Comparison of ENCODE assay signal across 8 cellular contexts in genomic region chr1:6523566-6523965, GRCh38. TPM values are rescaled to one million over a fixed set of nuclear protein-coding genes. Genes with fewer than 3 reads are reported as not detected.
DNase-seq lines count a peak whose midpoint lies in the region; ATAC-seq and TF ChIP-seq lines count a peak whose summit lies in the region.

No MANE protein-coding gene starts in this region.

- H2AK5ac ChIP-seq in IMR-90 (ENCODE audit: low read depth, low read length): no peak overlapping the region

- no peak overlapping the region for H2AK9ac ChIP-seq in IMR-90 (replicated peaks; ENCODE audit: low read depth, low read length, poor library complexity)

- no peak overlapping the region for H3K56ac ChIP-seq in IMR-90 (ENCODE audit: extremely low read depth, insufficient read depth, low read length)

- H4K20me1 ChIP-seq in IMR-90 (ENCODE audit: insufficient read depth, low read length): no peaks in the 10 kb centered on the region

- H2BK120ac ChIP-seq in IMR-90 (ENCODE audit: low read depth, low read length): no peak overlapping the region

- intact Hi-C loops in IMR-90 (cut with micrococcal nuclease): loop anchor here (1.0 kb wide), 1 partner anchor 37 kb away; no protein-coding TSS in a partner anchor

- no peaks in the 10 kb centered on the region; the same call in 1 of the 2 replicates for H3K9me1 ChIP-seq in IMR-90 (ENCODE audit: insufficient read depth, low read length)

- CTCF ChIA-PET in IMR-90 (lab: Yijun Ruan, JAX): interaction anchor here (0.7 to 1.4 kb wide), 5 partner anchors 11 to 266 kb away, joined by 3 to 7 read pairs (median 6); partner anchors contain the start of genes NOL9 and TAS1R1

- H3K79me1 ChIP-seq in IMR-90 (ENCODE audit: low read depth in 1 of 2, low read length in 2 of 2): no peaks in the 10 kb centered on the region; a peak in 1 of 4 replicates

- H3K9me3 ChIP-seq in IMR-90 (ENCODE audit: control insufficient read depth, insufficient read depth, low read length) (no peaks in the 10 kb centered on the region), adipocyte (ENCODE audit: control insufficient read depth, low read length) (no peaks in the 10 kb centered on the region)

- no peak overlapping the region for H4K8ac ChIP-seq in IMR-90 (ENCODE audit: low read depth in 2 of 2, low read length in 2 of 2)

- in situ Hi-C loops in IMR-90 (cut with MboI; ENCODE audit: low sequenced_read_pairs): no loop called here

- no peak for TF ChIP-seq POLR2A in IMR-90 (IDR thresholded peaks at IDR 0.05; ENCODE audit: low read depth, low read length)

- H4K91ac ChIP-seq in IMR-90 (ENCODE audit: insufficient read depth, low read depth, low read length): no peak overlapping the region

- no peak overlapping the region for H2BK15ac ChIP-seq in IMR-90 (ENCODE audit: low read depth, low read length)

- H3K36me3 ChIP-seq in IMR-90 (ENCODE audit: control insufficient read depth, insufficient read depth, low read length): peaks cover 25% of the 10 kb centered on the region
- peaks cover 27% of the 10 kb centered on the region for H3K36me3 ChIP-seq in adipocyte (ENCODE audit: control insufficient read depth, insufficient read depth, low read length, severe bottlenecking)

- peak; percentile 37 for DNase-seq in COLO668 (lab: John Stamatoyannopoulos, UW; ENCODE audit: unreplicated experiment)
- peak; percentile 37 for DNase-seq in IMR-90
- peak; percentile 59 for DNase-seq in adipocyte (ENCODE audit: low read depth)
- peak; percentile 90 for DNase-seq in iPS-NIHi7 (ENCODE audit: extremely low spot score)
- no peak for DNase-seq in stimulated activated CD8-positive, alpha-beta memory T cell treated with anti-CD3 and anti-CD28 coated beads, Interleukin-4, amount 100 ng/mL, for 48 hours

- no peak overlapping the region for H3K27ac ChIP-seq in IMR-90 (ENCODE audit: insufficient read depth, low read length)

- peak; percentile 64 for TF ChIP-seq RAD21 in IMR-90 (IDR thresholded peaks at IDR 0.05; ENCODE audit: low read length)

- no CpG with 5 or more reads among the region's 6 CpGs for WGBS in IMR-90 (ENCODE audit: extremely low coverage in 2 of 2, insufficient read length in 1 of 2), 2 experiments

- no peak overlapping the region for H2AFZ ChIP-seq in IMR-90 (replicated peaks; ENCODE audit: low read length, poor library complexity)

- H3K4me1 ChIP-seq in IMR-90 (ENCODE audit: control insufficient read depth, insufficient read depth, low read length): peaks cover 5% of the 10 kb centered on the region; the same call in 1 of the 2 replicates
- H3K4me1 ChIP-seq in adipocyte (ENCODE audit: control insufficient read depth, insufficient read depth, low read length): peaks cover 19% of the 10 kb centered on the region

- H3K4me3 ChIP-seq in IMR-90 (ENCODE audit: insufficient read depth, low read depth, low read length) (no peak overlapping the region), adipocyte (ENCODE audit: low read length) (no peak overlapping the region)

- TF ChIP-seq CTCF in IMR-90 (conservative IDR thresholded peaks at IDR 0.05; ENCODE audit: low read depth, low read length): peak; percentile 60

- no peaks in the 10 kb centered on the region for H3K27me3 ChIP-seq in IMR-90 (ENCODE audit: control insufficient read depth, insufficient read depth, low read length)
- no peaks in the 10 kb centered on the region for H3K27me3 ChIP-seq in adipocyte (replicated peaks; ENCODE audit: control insufficient read depth, insufficient read depth, low read length)

- H2BK20ac ChIP-seq in IMR-90 (ENCODE audit: low read depth, low read length): no peak overlapping the region

- H3K9ac ChIP-seq in IMR-90 (ENCODE audit: low read depth, low read length) (no peak overlapping the region), adipocyte (ENCODE audit: low read length) (no peak overlapping the region)

- no peak overlapping the region for H3K18ac ChIP-seq in IMR-90 (ENCODE audit: low read depth, low read length)

- H3K4me2 ChIP-seq in IMR-90 (ENCODE audit: low read depth, low read length): no peak overlapping the region

- no TSS peak for BruUV-seq in IMR-90 (replicated peaks; lab: Mats Ljungman, UMichigan)

- dilution Hi-C loops in IMR-90 (cut with HindIII; ENCODE audit: low sequenced_read_pairs, unreplicated experiment): no loop called here

- no peak overlapping the region for H2BK5ac ChIP-seq in IMR-90 (ENCODE audit: low read depth, low read length, poor library complexity, severe bottlenecking)

- POLR2A ChIA-PET in IMR-90 (lab: Charles Lee; ENCODE audit: unreplicated experiment): interaction anchor here (0.6 kb wide), 1 partner anchor 692 kb away, joined by 4 read pairs; no protein-coding TSS in a partner anchor

- H3K14ac ChIP-seq in IMR-90 (replicated peaks; ENCODE audit: low read depth, low read length): no peak overlapping the region

- ATAC-seq in IMR-90 (ENCODE audit: low read depth) (peak; percentile 38; the same call in 1 of the 2 replicates), GM19035 (IDR thresholded peaks at IDR 0.05; ENCODE audit: unreplicated experiment) (no peak), HG03432 (IDR thresholded peaks at IDR 0.05; ENCODE audit: unreplicated experiment) (no peak), GM19463 (IDR thresholded peaks at IDR 0.05; ENCODE audit: unreplicated experiment) (no peak)

- no peak overlapping the region for H3K23ac ChIP-seq in IMR-90 (ENCODE audit: low read depth, low read length)

- no peak overlapping the region for H4K5ac ChIP-seq in IMR-90 (ENCODE audit: low read depth, low read length)

- H3K4ac ChIP-seq in IMR-90 (ENCODE audit: low read depth, low read length): no peak overlapping the region

TF ChIP-seq in IMR-90, 13 proteins besides CTCF, POLR2A, EP300 and RAD21:
- no peak for TF ChIP-seq RCOR1 (IDR thresholded peaks at IDR 0.05; ENCODE audit: insufficient replicate concordance, low read length)
- no peak for TF ChIP-seq MAFK (IDR thresholded peaks at IDR 0.05; ENCODE audit: low read depth, low read length)
- TF ChIP-seq SMC3 (IDR thresholded peaks at IDR 0.05; ENCODE audit: low read depth, low read length): peak; percentile 38
- no peak for TF ChIP-seq FOS (IDR thresholded peaks at IDR 0.05; ENCODE audit: low read depth, low read length)
- TF ChIP-seq NFE2L2 (IDR thresholded peaks at IDR 0.05; ENCODE audit: low read depth, low read length): no peak
- no peak for TF ChIP-seq MAZ (IDR thresholded peaks at IDR 0.05; ENCODE audit: borderline replicate concordance, low read depth, low read length)
- TF ChIP-seq RFX5 (IDR thresholded peaks at IDR 0.05; ENCODE audit: low read depth, low read length): no peak
- TF ChIP-seq MXI1 (IDR thresholded peaks at IDR 0.05; ENCODE audit: borderline replicate concordance, low read depth, low read length): no peak
- peak; percentile 66 for TF ChIP-seq USF2 (IDR thresholded peaks at IDR 0.05; ENCODE audit: low read depth, low read length)
- TF ChIP-seq CHD1 (IDR thresholded peaks at IDR 0.05; ENCODE audit: low read depth, low read length): no peak
- no peak for TF ChIP-seq ELK1 (IDR thresholded peaks at IDR 0.05; ENCODE audit: borderline replicate concordance, low read depth, low read length)

RNA-seq across cellular contexts. Expression of gene NOL9, which starts 30.7 kb away (rescaled TPM):
- 19.2 and 21.4 TPM in 2 replicates for total RNA-seq in IMR-90 (2012; rRNA removed)
- polyA plus RNA-seq in IMR-90 (2012; rRNA removed): 12.4 and 13.0 TPM in 2 replicates
- 4.2 and 5.3 TPM in 2 replicates for polyA plus RNA-seq in IMR-90 (2012; cell fraction: cytosol; rRNA removed)
- 7.7 and 27.7 TPM in 2 replicates for polyA plus RNA-seq in IMR-90 (2012; cell fraction: nucleus; rRNA removed; ENCODE audit: low replicate concordance)

RNA-seq across cellular contexts. Expression of gene TAS1R1, which starts 31.5 kb away (rescaled TPM):
- total RNA-seq in IMR-90 (2012; rRNA removed): not detected in 2 replicates
- polyA plus RNA-seq in IMR-90 (2012; rRNA removed): 0.05 and 0.10 TPM in 2 replicates
- 0.05 TPM in 1 of 2 replicates, not detected in the other for polyA plus RNA-seq in IMR-90 (2012; cell fraction: cytosol; rRNA removed)
- 0.09 and 0.15 TPM in 2 replicates for polyA plus RNA-seq in IMR-90 (2012; cell fraction: nucleus; rRNA removed; ENCODE audit: low replicate concordance)

RNA-seq across cellular contexts. Expression of gene PLEKHG5, which starts 32.1 kb away (rescaled TPM):
- total RNA-seq in IMR-90 (2012; rRNA removed): 4.8 and 5.0 TPM in 2 replicates
- 11.6 and 13.7 TPM in 2 replicates for polyA plus RNA-seq in IMR-90 (2012; rRNA removed)
- polyA plus RNA-seq in IMR-90 (2012; cell fraction: cytosol; rRNA removed): 4.8 and 7.8 TPM in 2 replicates
- polyA plus RNA-seq in IMR-90 (2012; cell fraction: nucleus; rRNA removed; ENCODE audit: low replicate concordance): 61.6 and 111 TPM in 2 replicates

RNA-seq across cellular contexts. Expression of gene ZBTB48, which starts 56.2 kb away (rescaled TPM):
- 9.3 and 10.3 TPM in 2 replicates for total RNA-seq in IMR-90 (2012; rRNA removed)
- 17.5 and 19.7 TPM in 2 replicates for polyA plus RNA-seq in IMR-90 (2012; rRNA removed)
- polyA plus RNA-seq in IMR-90 (2012; cell fraction: cytosol; rRNA removed): 10.0 and 15.6 TPM in 2 replicates
- polyA plus RNA-seq in IMR-90 (2012; cell fraction: nucleus; rRNA removed; ENCODE audit: low replicate concordance): 61.7 and 153 TPM in 2 replicates

RNA-seq across cellular contexts. Expression of gene TNFRSF25, which starts 57.6 kb away (rescaled TPM):
- total RNA-seq in IMR-90 (2012; rRNA removed): 0.83 and 1.3 TPM in 2 replicates
- 11.2 and 14.5 TPM in 2 replicates for polyA plus RNA-seq in IMR-90 (2012; rRNA removed)
- 6.5 and 7.5 TPM in 2 replicates for polyA plus RNA-seq in IMR-90 (2012; cell fraction: cytosol; rRNA removed)
- polyA plus RNA-seq in IMR-90 (2012; cell fraction: nucleus; rRNA removed; ENCODE audit: low replicate concordance): 119 and 293 TPM in 2 replicates
